ENCODE assay signal across 9 cellular contexts in the genomic region with DNA sequence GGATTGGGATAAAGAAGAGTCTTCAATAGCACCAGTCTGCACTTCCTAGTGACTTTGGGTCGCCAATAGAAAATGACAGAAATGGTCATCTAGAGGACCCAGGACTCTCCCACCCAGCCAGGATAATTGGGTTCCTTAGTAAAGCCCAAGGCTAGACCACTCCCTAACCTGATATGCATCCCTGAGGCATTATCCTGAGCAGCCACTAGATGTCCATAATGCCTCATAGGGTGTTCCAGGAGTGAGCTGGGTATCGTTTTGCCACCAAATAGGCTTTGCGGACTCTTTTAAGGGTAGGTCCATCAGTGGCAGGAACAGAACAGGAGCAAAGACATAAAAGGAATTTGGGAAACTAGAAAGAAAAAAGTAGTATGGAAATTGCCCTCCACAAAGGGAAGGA. TPM values are rescaled to one million over a fixed set of nuclear protein-coding genes. Genes with fewer than 3 reads are reported as not detected.
DNase-seq lines count a peak whose midpoint lies in the region; ATAC-seq, FAIRE-seq and TF ChIP-seq lines count a peak whose summit lies in the region.
"Had no signal": no experiment of that assay in that cellular context is flagged by ENCODE, and none has a peak within 500 bp of the region (broad histone marks: within the 10 kb centered on the region; RNA-seq: fewer than 3 reads in every experiment).

No MANE protein-coding gene starts in this region.

- H3K27me3 ChIP-seq in left ventricle myocardium inferior (ENCODE audit: low read depth): no peaks in the 10 kb centered on the region

- H3K9me3 ChIP-seq in left ventricle myocardium inferior (replicated peaks): no peaks in the 10 kb centered on the region

- no peak for FAIRE-seq in urothelium cell line (lab: Jason Lieb, UNC)
- FAIRE-seq: G401.6 had no signal

- intact Hi-C loops in left ventricle myocardium inferior (cut with micrococcal nuclease): no loop called here
- intact Hi-C loops in cardiac septum (cut with DNase I): no loop called here

- H3K27ac ChIP-seq in left ventricle myocardium inferior (replicated peaks): no peak overlapping the region

- H3K4me1 ChIP-seq in left ventricle myocardium inferior: peaks cover 21% of the 10 kb centered on the region

- ATAC-seq in HG02885 (IDR thresholded peaks at IDR 0.05; ENCODE audit: poor library complexity, unreplicated experiment) (no peak), HG02678 (IDR thresholded peaks at IDR 0.05; ENCODE audit: unreplicated experiment) (no peak)

- TF ChIP-seq CTCF in left ventricle myocardium inferior (IDR thresholded peaks at IDR 0.05; ENCODE audit: borderline replicate concordance) (peak; percentile 42), fibroblast of mammary gland (conservative IDR thresholded peaks at IDR 0.05; ENCODE audit: control insufficient read depth, insufficient read depth, low read depth, low read length) (peak; percentile 49)

- DNase-seq in left ventricle myocardium inferior (no peak), cardiac septum (ENCODE audit: low spot score) (no peak), NCI-H69 (lab: John Stamatoyannopoulos, UW) (peak; percentile 82), fibroblast of mammary gland (ENCODE audit: low read depth) (no peak), urothelium cell line (ENCODE audit: low spot score) (peak; percentile 25), GDM1 (lab: John Stamatoyannopoulos, UW) (no peak)

- no peaks in the 10 kb centered on the region for H3K36me3 ChIP-seq in left ventricle myocardium inferior

- H3K4me3 ChIP-seq in left ventricle myocardium inferior (no peak overlapping the region), fibroblast of mammary gland (ENCODE audit: control insufficient read depth, low read depth, low read length) (no peak overlapping the region)

RNA-seq across cellular contexts. Expression of a gene that starts 4.5 kb away (rescaled TPM):
- 4.4 TPM for total RNA-seq in left ventricle myocardium inferior
- total RNA-seq in cardiac septum: 3.7 TPM

Comparison
In these comparisons a context has a peak if more than half of its experiments do, and no peak if none do; other contexts are left out.
1. DNase-seq: peak in NCI-H69 (single experiment) and urothelium cell line (single experiment); none in left ventricle myocardium inferior (single experiment), cardiac septum (single experiment), fibroblast of mammary gland (single experiment) and GDM1 (single experiment).